Comparison of ENCODE assay signal across 16 cellular contexts in genomic region chr9:91790912-91791311, GRCh38.
DNase-seq lines count a peak whose midpoint lies in the region; ATAC-seq and TF ChIP-seq lines count a peak whose summit lies in the region.
"Had no signal": no experiment of that assay in that cellular context is flagged by ENCODE, and none has a peak within 500 bp of the region (broad histone marks: within the 10 kb centered on the region; RNA-seq: fewer than 3 reads in every experiment).

No MANE protein-coding gene starts in this region.

- CTCF ChIA-PET in IMR-90 (lab: Yijun Ruan, JAX), result interaction anchor here (0.6 to 1.0 kb wide), 2 partner anchors 16 to 150 kb away, joined by 4 to 11 read pairs; no protein-coding TSS in a partner anchor

- H3K4ac ChIP-seq in IMR-90 (ENCODE audit: low read depth, low read length) (no peak overlapping the region), mesenchymal stem cell (ENCODE audit: low read depth in 1 of 2, low read length in 2 of 2) (no peak overlapping the region)

- TF ChIP-seq CTCF in IMR-90 (conservative IDR thresholded peaks at IDR 0.05; ENCODE audit: low read depth, low read length) (no peak), fibroblast of lung (conservative IDR thresholded peaks at IDR 0.05 in 1 of 2, IDR thresholded peaks at IDR 0.05 in 1 of 2; ENCODE audit: low read depth in 1 of 2, low read length in 2 of 2) (no peak), prostate gland (IDR thresholded peaks at IDR 0.05) (no peak)

- H3K4me3 ChIP-seq in IMR-90 (ENCODE audit: insufficient read depth, low read depth, low read length), result no peak overlapping the region
- no peak overlapping the region for H3K4me3 ChIP-seq in fibroblast of lung (replicated peaks in 1 of 4; ENCODE audit: control extremely low read depth in 1 of 4, insufficient read depth in 1 of 4, low read depth in 3 of 4, low read length in 4 of 4)
- no peak overlapping the region for H3K4me3 ChIP-seq in mesenchymal stem cell (ENCODE audit: insufficient read depth in 1 of 2, low read depth in 1 of 2, low read length in 2 of 2)
- H3K4me3 ChIP-seq in prostate gland, result no peak overlapping the region
- H3K4me3 ChIP-seq: PC-9 had no signal

- WGBS in IMR-90 (ENCODE audit: extremely low coverage in 2 of 2, insufficient read length in 1 of 2), 2 experiments, result no CpG with 5 or more reads among the region's 4 CpGs
- 0% methylated on average over 2 of the region's 4 CpGs for WGBS in mesenchymal stem cell
- WGBS in prostate gland, result 45% methylated on average over 4 of the region's 4 CpGs

- peak overlapping the region; percentile 100 for H3K4me2 ChIP-seq in IMR-90 (ENCODE audit: low read depth, low read length)
- H3K4me2 ChIP-seq in fibroblast of lung (ENCODE audit: extremely low read depth, insufficient read depth, low read length), result peak overlapping the region; percentile 59
- H3K4me2 ChIP-seq in mesenchymal stem cell (ENCODE audit: low read length, poor library complexity, severe bottlenecking), result no peak overlapping the region
- H3K4me2 ChIP-seq: PC-9, SK-N-SH had no signal

- no peak overlapping the region for H2BK12ac ChIP-seq in mesenchymal stem cell (ENCODE audit: low read length in 2 of 2)

- TF ChIP-seq POLR2A in IMR-90 (IDR thresholded peaks at IDR 0.05; ENCODE audit: low read depth, low read length) (no peak), prostate gland (IDR thresholded peaks at IDR 0.05) (no peak)

- H3K4me1 ChIP-seq in IMR-90 (ENCODE audit: control insufficient read depth, insufficient read depth, low read length) (peaks cover 8% of the 10 kb centered on the region), fibroblast of lung (ENCODE audit: control insufficient read depth, extremely low read depth, insufficient read depth, low read length) (no peaks in the 10 kb centered on the region), mesenchymal stem cell (ENCODE audit: control insufficient read depth, insufficient read depth, low read depth, low read length) (peaks cover 4% of the 10 kb centered on the region), prostate gland (replicated peaks) (peaks cover 2% of the 10 kb centered on the region)

- H2BK15ac ChIP-seq in IMR-90 (ENCODE audit: low read depth, low read length) (no peak overlapping the region; the same call in 2 of the 3 replicates), mesenchymal stem cell (ENCODE audit: low read depth, poor library complexity, severe bottlenecking) (no peak overlapping the region)

- no peak overlapping the region for H2BK20ac ChIP-seq in IMR-90 (ENCODE audit: low read depth, low read length)

- H3K14ac ChIP-seq in IMR-90 (replicated peaks; ENCODE audit: low read depth, low read length) (no peak overlapping the region), mesenchymal stem cell (ENCODE audit: low read length in 2 of 2) (no peak overlapping the region)

- no peak overlapping the region for H2AK9ac ChIP-seq in IMR-90 (replicated peaks; ENCODE audit: low read depth, low read length, poor library complexity)

- BruUV-seq in IMR-90 (replicated peaks; lab: Mats Ljungman, UMichigan), result no TSS peak

- dilution Hi-C loops in IMR-90 (cut with HindIII; ENCODE audit: low sequenced_read_pairs, unreplicated experiment), result no loop called here

- H2AFZ ChIP-seq in IMR-90 (replicated peaks; ENCODE audit: low read length, poor library complexity) (no peak overlapping the region), fibroblast of lung (ENCODE audit: low read length) (no peak overlapping the region), mesenchymal stem cell (ENCODE audit: low read depth, low read length) (no peak overlapping the region)
- H2AFZ ChIP-seq: PC-9 had no signal

- no peaks in the 10 kb centered on the region for H3K36me3 ChIP-seq in IMR-90 (ENCODE audit: control insufficient read depth, insufficient read depth, low read length)
- H3K36me3 ChIP-seq in fibroblast of lung (ENCODE audit: control insufficient read depth, insufficient read depth, low read length), result no peaks in the 10 kb centered on the region
- no peaks in the 10 kb centered on the region for H3K36me3 ChIP-seq in mesenchymal stem cell (ENCODE audit: control insufficient read depth in 1 of 2, insufficient read depth in 2 of 2, low read depth in 1 of 2, low read length in 2 of 2)
- no peaks in the 10 kb centered on the region for H3K36me3 ChIP-seq in prostate gland

- H3K9me1 ChIP-seq in IMR-90 (ENCODE audit: insufficient read depth, low read length), result peaks cover 3% of the 10 kb centered on the region

- no peak for TF ChIP-seq RAD21 in IMR-90 (IDR thresholded peaks at IDR 0.05; ENCODE audit: low read length)

- H4K20me1 ChIP-seq in IMR-90 (ENCODE audit: insufficient read depth, low read length) (peaks cover 3% of the 10 kb centered on the region; the same call in 1 of the 2 replicates), fibroblast of lung (ENCODE audit: control insufficient read depth, extremely low read depth, insufficient read depth, low read length) (no peaks in the 10 kb centered on the region)

- H3K9ac ChIP-seq in IMR-90 (ENCODE audit: low read depth, low read length), result no peak overlapping the region
- H3K9ac ChIP-seq in fibroblast of lung (ENCODE audit: insufficient read depth, low read length), result no peak overlapping the region
- H3K9ac ChIP-seq in mesenchymal stem cell (ENCODE audit: low read length), result peak overlapping the region; percentile 73
- H3K9ac ChIP-seq: SK-N-SH had no signal

- ATAC-seq in IMR-90 (ENCODE audit: low read depth) (peak; percentile 94), HG03469 (IDR thresholded peaks at IDR 0.05; ENCODE audit: unreplicated experiment) (no peak)
- ATAC-seq: CD8-positive, alpha-beta T cell had no signal

- H4K8ac ChIP-seq in IMR-90 (ENCODE audit: low read depth in 2 of 2, low read length in 2 of 2) (no peak overlapping the region), mesenchymal stem cell (ENCODE audit: low read length) (no peak overlapping the region)

- H3K27ac ChIP-seq in IMR-90 (ENCODE audit: insufficient read depth, low read length) (no peak overlapping the region), fibroblast of lung (ENCODE audit: insufficient read depth, low read length) (no peak overlapping the region), mesenchymal stem cell (ENCODE audit: low read length, poor library complexity, severe bottlenecking) (no peak overlapping the region), prostate gland (no peak overlapping the region)
- H3K27ac ChIP-seq: PC-9 had no signal

- POLR2A ChIA-PET in IMR-90 (lab: Charles Lee; ENCODE audit: unreplicated experiment), result no interaction called here

- H3K79me1 ChIP-seq in IMR-90 (ENCODE audit: low read depth in 1 of 2, low read length in 2 of 2), result peaks cover 0 to 3% of the 10 kb centered on the region in 2 experiments; a peak in 1 of 4 replicates
- peaks cover 9% of the 10 kb centered on the region for H3K79me1 ChIP-seq in mesenchymal stem cell (replicated peaks; ENCODE audit: low read length, poor library complexity, severe bottlenecking)

- H2BK5ac ChIP-seq in IMR-90 (ENCODE audit: low read depth, low read length, poor library complexity, severe bottlenecking), result peak overlapping the region; percentile 22
- no peak overlapping the region for H2BK5ac ChIP-seq in mesenchymal stem cell (ENCODE audit: low read depth, low read length, poor library complexity, severe bottlenecking)

- intact Hi-C loops in IMR-90 (cut with micrococcal nuclease) (no loop called here), prostate gland (cut with DNase I) (no loop called here)

- no peak overlapping the region for H2BK120ac ChIP-seq in IMR-90 (ENCODE audit: low read depth, low read length)
- H2BK120ac ChIP-seq in mesenchymal stem cell (ENCODE audit: low read depth, low read length), result no peak overlapping the region

- H3K18ac ChIP-seq in IMR-90 (ENCODE audit: low read depth, low read length) (peak overlapping the region; percentile 42; the same call in 1 of the 2 replicates), mesenchymal stem cell (ENCODE audit: low read depth in 1 of 2, low read length in 2 of 2) (no peak overlapping the region)

- H3K27me3 ChIP-seq in IMR-90 (ENCODE audit: control insufficient read depth, insufficient read depth, low read length), result no peaks in the 10 kb centered on the region
- H3K27me3 ChIP-seq in fibroblast of lung (ENCODE audit: control insufficient read depth, insufficient read depth, low read length), result no peaks in the 10 kb centered on the region
- H3K27me3 ChIP-seq in mesenchymal stem cell (ENCODE audit: control insufficient read depth in 1 of 2, insufficient read depth in 1 of 2, low read length in 2 of 2), result no peaks in the 10 kb centered on the region
- no peaks in the 10 kb centered on the region for H3K27me3 ChIP-seq in prostate gland (replicated peaks; ENCODE audit: insufficient read depth)

- H4K91ac ChIP-seq in IMR-90 (ENCODE audit: insufficient read depth, low read depth, low read length) (no peak overlapping the region), mesenchymal stem cell (ENCODE audit: low read length) (no peak overlapping the region)

- no peaks in the 10 kb centered on the region; the same call in 1 of the 2 replicates for H3K9me3 ChIP-seq in IMR-90 (ENCODE audit: control insufficient read depth, insufficient read depth, low read length)
- H3K9me3 ChIP-seq in fibroblast of lung (ENCODE audit: control insufficient read depth, insufficient read depth, low read depth, low read length), result no peaks in the 10 kb centered on the region
- H3K9me3 ChIP-seq in mesenchymal stem cell (ENCODE audit: control insufficient read depth, low read length), result peaks cover 4% of the 10 kb centered on the region
- no peaks in the 10 kb centered on the region for H3K9me3 ChIP-seq in prostate gland
- H3K9me3 ChIP-seq: SK-N-SH had no signal

- H4K5ac ChIP-seq in IMR-90 (ENCODE audit: low read depth, low read length), result no peak overlapping the region

- H3K56ac ChIP-seq in IMR-90 (ENCODE audit: extremely low read depth, insufficient read depth, low read length), result no peak overlapping the region

- H3K23ac ChIP-seq in IMR-90 (ENCODE audit: low read depth, low read length), result no peak overlapping the region
- no peak overlapping the region for H3K23ac ChIP-seq in mesenchymal stem cell (ENCODE audit: low read length in 2 of 2)

- H2AK5ac ChIP-seq in IMR-90 (ENCODE audit: low read depth, low read length) (no peak overlapping the region), mesenchymal stem cell (ENCODE audit: low read length, severe bottlenecking) (no peak overlapping the region)

- DNase-seq in IMR-90 (peak; percentile 89), SW 1271 (lab: John Stamatoyannopoulos, UW) (peak; percentile 21 to 23), fibroblast of lung (ENCODE audit: low read depth in 2 of 2) (peak in 1 of 2 donors; percentile 65), mesenchymal stem cell (peak; percentile 66), NCI-H345 (lab: John Stamatoyannopoulos, UW) (no peak), prostate gland (ENCODE audit: low spot score) (no peak)
- no peak for DNase-seq in effector CD4-positive, alpha-beta T cell
- DNase-seq: Kasumi-1, NCI-H1436 treated with DMSO at 0.1 percent for 48 hours, NCI-H2227 treated with DMSO at 0.1 percent for 48 hours, NCI-H748 treated with DMSO at 0.1 percent for 48 hours, PC-9, Right ventricle myocardium superior, SK-N-SH had no signal

- H3K79me2 ChIP-seq in fibroblast of lung (ENCODE audit: control insufficient read depth, insufficient read depth, low read length), result no peaks in the 10 kb centered on the region

- in situ Hi-C loops in IMR-90 (cut with MboI; ENCODE audit: low sequenced_read_pairs), result no loop called here

Comparison
In these comparisons a context has a peak if more than half of its experiments do, and no peak if none do; other contexts are left out.
1. DNase-seq: peak in IMR-90 (single experiment), SW 1271 (2 of 2) and mesenchymal stem cell (single experiment); none in effector CD4-positive, alpha-beta T cell (single experiment), NCI-H345 (single experiment) and prostate gland (single experiment).